ENCODE assay signal across 11 cellular contexts in genomic region chr17:1379930-1380313, GRCh38. TPM values are rescaled to one million over a fixed set of nuclear protein-coding genes. Genes with fewer than 3 reads are reported as not detected.
DNase-seq lines count a peak whose midpoint lies in the region; ATAC-seq and TF ChIP-seq lines count a peak whose summit lies in the region.
"Had no signal": no experiment of that assay in that cellular context is flagged by ENCODE, and none has a peak within 500 bp of the region (broad histone marks: within the 10 kb centered on the region; RNA-seq: fewer than 3 reads in every experiment).

No MANE protein-coding gene starts in this region.

- no peaks in the 10 kb centered on the region for H3K27me3 Mint-ChIP-seq in memory B cell

- intact Hi-C loops in vagina (cut with DNase I): loop anchor here (1.0 kb wide), 1 partner anchor 11 kb away; no protein-coding TSS in a partner anchor

- H3K4me1 Mint-ChIP-seq in memory B cell: peaks cover 38% of the 10 kb centered on the region

- H3K9me3 Mint-ChIP-seq in memory B cell: no peaks in the 10 kb centered on the region

- peak overlapping the region; percentile 67 for H3K27ac Mint-ChIP-seq in memory B cell

- H3K27me3 ChIP-seq in vagina: no peaks in the 10 kb centered on the region

- TF ChIP-seq POLR2A in vagina (IDR thresholded peaks at IDR 0.05): no peak

- peaks cover 5% of the 10 kb centered on the region for H3K36me3 Mint-ChIP-seq in memory B cell

- no peaks in the 10 kb centered on the region for H3K9me3 ChIP-seq in vagina

- H3K4me3 Mint-ChIP-seq in memory B cell: no peak overlapping the region

- peak; percentile 86 for ATAC-seq in memory B cell (ENCODE audit: low read depth)
- ATAC-seq in GM19351 (IDR thresholded peaks at IDR 0.05; ENCODE audit: unreplicated experiment): no peak

- peaks cover 97% of the 10 kb centered on the region for H3K4me1 ChIP-seq in vagina

- peak overlapping the region; percentile 19 for H3K27ac ChIP-seq in vagina
- H3K27ac ChIP-seq: C4-2B had no signal

- TF ChIP-seq CTCF in vagina (IDR thresholded peaks at IDR 0.05): no peak

- H3K36me3 ChIP-seq in vagina: no peaks in the 10 kb centered on the region

- DNase-seq in stimulated activated naive CD4-positive, alpha-beta T cell treated with Interleukin-2 at 50 U/mL for 16 hours (lab: John Stamatoyannopoulos, UW): peak; percentile 21
- no peak for DNase-seq in stimulated activated naive CD4-positive, alpha-beta T cell (lab: John Stamatoyannopoulos, UW)
- DNase-seq in activated naive CD4-positive, alpha-beta T cell treated with anti-CD3 and anti-CD28 coated beads, Interleukin-2, amount 50 U/mL, for 16 hours: peak; percentile 28
- DNase-seq in memory B cell (ENCODE audit: low spot score in 2 of 2) (no peak), vagina (ENCODE audit: extremely low spot score in 2 of 2) (no peak), A172 (ENCODE audit: low spot score) (no peak), NCI-H146 treated with DMSO at 0.1 percent for 48 hours (lab: John Stamatoyannopoulos, UW; ENCODE audit: unreplicated experiment) (no peak)
- DNase-seq: amygdala, NCI-H1436 treated with DMSO at 0.1 percent for 48 hours had no signal

- no peak overlapping the region for H3K4me3 ChIP-seq in vagina

RNA-seq across cellular contexts. Expression of gene YWHAE, which starts 20.1 kb away (rescaled TPM):
- 487 TPM for total RNA-seq in vagina
- 705 and 754 TPM in 2 replicates for total RNA-seq in A172 (2014; rRNA removed; shearing (Covaris generic))

Comparison
In these comparisons a context has a peak if more than half of its experiments do, and no peak if none do; other contexts are left out.
1. DNase-seq: peak in stimulated activated naive CD4-positive, alpha-beta T cell treated with Interleukin-2 at 50 U/mL for 16 hours (single experiment) and activated naive CD4-positive, alpha-beta T cell treated with anti-CD3 and anti-CD28 coated beads, Interleukin-2, amount 50 U/mL, for 16 hours (single experiment); none in stimulated activated naive CD4-positive, alpha-beta T cell (0 of 6), memory B cell (0 of 2), vagina (0 of 2), A172 (single experiment) and NCI-H146 treated with DMSO at 0.1 percent for 48 hours (single experiment).